ENCODE assay signal across 11 cellular contexts in genomic region chr15:41790169-41790568, GRCh38. TPM values are rescaled to one million over a fixed set of nuclear protein-coding genes. Genes with fewer than 3 reads are reported as not detected.
DNase-seq lines count a peak whose midpoint lies in the region; ATAC-seq and TF ChIP-seq lines count a peak whose summit lies in the region.
"Had no signal": no experiment of that assay in that cellular context is flagged by ENCODE, and none has a peak within 500 bp of the region (broad histone marks: within the 10 kb centered on the region; RNA-seq: fewer than 3 reads in every experiment).

No MANE protein-coding gene starts in this region.

- H3K36me3 ChIP-seq in ACC112 (ENCODE audit: insufficient read depth, low read length), result no peaks in the 10 kb centered on the region
- H3K36me3 ChIP-seq in Karpas-422 (ENCODE audit: insufficient read depth, low read length), result no peaks in the 10 kb centered on the region
- no peaks in the 10 kb centered on the region for H3K36me3 ChIP-seq in osteoblast (ENCODE audit: insufficient read depth, low read length)

- H3K4me2 ChIP-seq in Karpas-422 (ENCODE audit: low read depth, low read length, poor library complexity, severe bottlenecking) (no peak overlapping the region), osteoblast (ENCODE audit: insufficient read depth, low read length) (no peak overlapping the region)

- H4K20me1 ChIP-seq in Karpas-422 (ENCODE audit: insufficient read depth, low read depth, low read length), result no peaks in the 10 kb centered on the region
- H4K20me1 ChIP-seq in osteoblast (ENCODE audit: insufficient read depth, low read length), result peaks cover 7% of the 10 kb centered on the region

- H3K79me2 ChIP-seq in ACC112 (ENCODE audit: control insufficient read depth, insufficient read depth, low read length, unreplicated experiment), result peaks cover 39% of the 10 kb centered on the region
- peaks cover 90% of the 10 kb centered on the region for H3K79me2 ChIP-seq in Karpas-422 (ENCODE audit: low read length)
- H3K79me2 ChIP-seq in osteoblast (ENCODE audit: insufficient read depth, low read length), result peaks cover 68% of the 10 kb centered on the region

- H3K36me3 Mint-ChIP-seq in T-cell, result no peaks in the 10 kb centered on the region
- peaks cover 2% of the 10 kb centered on the region for H3K36me3 Mint-ChIP-seq in activated CD8-positive, alpha-beta memory T cell treated with anti-CD3 and anti-CD28 coated beads, Interleukin-2, amount 10 ng/mL, durations not matched to agents 7 days and 5 days

- H3K9me3 ChIP-seq in Karpas-422 (ENCODE audit: low read length) (no peaks in the 10 kb centered on the region), osteoblast (ENCODE audit: low read depth, low read length) (no peaks in the 10 kb centered on the region)

- H3K4me3 Mint-ChIP-seq in T-cell, result peak overlapping the region in 1 of 3 donors; percentile 51
- H3K4me3 Mint-ChIP-seq in activated CD8-positive, alpha-beta memory T cell treated with anti-CD3 and anti-CD28 coated beads, Interleukin-2, amount 10 ng/mL, durations not matched to agents 7 days and 5 days, result no peak overlapping the region

- TF ChIP-seq CTCF in dorsolateral prefrontal cortex (IDR thresholded peaks at IDR 0.05 in 54 of 56, conservative IDR thresholded peaks at IDR 0.05 in 2 of 56; ENCODE audit: low read depth in 1 of 56, partially characterized antibody in 56 of 56), result no peak
- no peak for TF ChIP-seq CTCF in osteoblast (IDR thresholded peaks at IDR 0.05; ENCODE audit: extremely low read depth, low read depth, low read length)

- no peaks in the 10 kb centered on the region for H3K9me2 ChIP-seq in Karpas-422 (replicated peaks; ENCODE audit: insufficient read depth, low read length)

- H3K4me3 ChIP-seq in ACC112 (ENCODE audit: low read depth, low read length) (no peak overlapping the region), Karpas-422 (ENCODE audit: low read length) (no peak overlapping the region), dorsolateral prefrontal cortex (no peak overlapping the region), osteoblast (ENCODE audit: insufficient read depth, low read length) (no peak overlapping the region)

- H2AFZ ChIP-seq in ACC112 (ENCODE audit: low read length, unreplicated experiment) (no peak overlapping the region), Karpas-422 (ENCODE audit: low read length) (no peak overlapping the region), osteoblast (ENCODE audit: low read length) (no peak overlapping the region)

- H3K4me1 ChIP-seq in ACC112 (ENCODE audit: control insufficient read depth, insufficient read depth, low read length, unreplicated experiment) (peaks cover 42% of the 10 kb centered on the region), Karpas-422 (ENCODE audit: low read length) (peaks cover 45% of the 10 kb centered on the region), osteoblast (ENCODE audit: insufficient read depth, low read length) (peaks cover 15% of the 10 kb centered on the region)

- POLR2A ChIA-PET in T-cell (lab: Charles Lee), result no interaction called here

- no peak overlapping the region for H3K9ac ChIP-seq in Karpas-422 (ENCODE audit: low read length)

- H3K4me1 Mint-ChIP-seq in T-cell, result peaks cover 40 to 50% (median 50%) of the 10 kb centered on the region in 3 donors
- peaks cover 31% of the 10 kb centered on the region for H3K4me1 Mint-ChIP-seq in activated CD8-positive, alpha-beta memory T cell treated with anti-CD3 and anti-CD28 coated beads, Interleukin-2, amount 10 ng/mL, durations not matched to agents 7 days and 5 days

- no peak for ATAC-seq in T-cell (replicated peaks in 1 of 4)
- ATAC-seq in activated CD8-positive, alpha-beta memory T cell treated with anti-CD3 and anti-CD28 coated beads, Interleukin-2, amount 10 ng/mL, durations not matched to agents 7 days and 5 days, result no peak

- intact Hi-C loops in dorsolateral prefrontal cortex (cut with DNase I), result no loop called here
- intact Hi-C loops in head of caudate nucleus (cut with DNase I), result no loop called here

- H3K27ac ChIP-seq in ACC112 (ENCODE audit: low read depth, low read length) (peak overlapping the region; percentile 97), Karpas-422 (ENCODE audit: low read length) (peak overlapping the region; percentile 55; the same call in 1 of the 2 replicates), dorsolateral prefrontal cortex (peak overlapping the region in 47 of 59 donors; percentile 1 to 87 (median 64)), osteoblast (ENCODE audit: low read depth, low read length) (peak overlapping the region; percentile 64)

- CTCF ChIA-PET in T-cell (lab: Charles Lee), result interaction anchor here in 1 of 2 donors (2.2 kb wide), 1 partner anchor 17 kb away, joined by 5 read pairs; no protein-coding TSS in a partner anchor
- CTCF ChIA-PET in activated CD8-positive, alpha-beta memory T cell treated with anti-CD3 and anti-CD28 coated beads, Interleukin-2, amount 10 ng/mL, durations not matched to agents 7 days and 5 days (lab: Charles Lee), result interaction anchor here (0.6 to 9.4 kb wide), 4 partner anchors 11 to 65 kb away, joined by 3 to 98 read pairs (median 4); partner anchors contain the start of gene MAPKBP1

- DNase-seq in Karpas-422 (no peak), dorsolateral prefrontal cortex (no peak), osteoblast (ENCODE audit: insufficient read length, low spot score, missing footprints) (no peak), HT-29 (ENCODE audit: low spot score) (no peak), T-cell (no peak), head of caudate nucleus (no peak)
- DNase-seq in activated CD8-positive, alpha-beta memory T cell treated with anti-CD3 and anti-CD28 coated beads, Interleukin-2, amount 10 ng/mL, durations not matched to agents 7 days and 5 days, result no peak
- DNase-seq: activated gamma-delta T cell; mesendoderm; stimulated activated CD4-positive, alpha-beta T cell treated with anti-CD3 and anti-CD28 coated beads, Interleukin-15, amount 100 ng/mL, for 24 hours had no signal

- H3K27me3 ChIP-seq in ACC112 (ENCODE audit: insufficient read depth, low read length) (no peaks in the 10 kb centered on the region), Karpas-422 (ENCODE audit: low read length) (no peaks in the 10 kb centered on the region), dorsolateral prefrontal cortex (no peaks in the 10 kb centered on the region), osteoblast (ENCODE audit: insufficient read depth, low read length) (no peaks in the 10 kb centered on the region)

- no peak overlapping the region for H3K27ac Mint-ChIP-seq in T-cell
- H3K27ac Mint-ChIP-seq in activated CD8-positive, alpha-beta memory T cell treated with anti-CD3 and anti-CD28 coated beads, Interleukin-2, amount 10 ng/mL, durations not matched to agents 7 days and 5 days, result no peak overlapping the region

- H3K27me3 Mint-ChIP-seq in T-cell, result no peaks in the 10 kb centered on the region
- H3K27me3 Mint-ChIP-seq in activated CD8-positive, alpha-beta memory T cell treated with anti-CD3 and anti-CD28 coated beads, Interleukin-2, amount 10 ng/mL, durations not matched to agents 7 days and 5 days, result no peaks in the 10 kb centered on the region

- no peaks in the 10 kb centered on the region for H3K9me3 Mint-ChIP-seq in T-cell
- H3K9me3 Mint-ChIP-seq in activated CD8-positive, alpha-beta memory T cell treated with anti-CD3 and anti-CD28 coated beads, Interleukin-2, amount 10 ng/mL, durations not matched to agents 7 days and 5 days (ENCODE audit: low read depth), result no peaks in the 10 kb centered on the region

RNA-seq across cellular contexts. Expression of gene MAPKBP1, which starts 15.9 kb away (rescaled TPM):
- total RNA-seq in Karpas-422 (2014; rRNA removed; shearing (Covaris generic); ENCODE audit: low replicate concordance), result 17.8 and 29.8 TPM in 2 replicates
- 100 to 1,000 TPM in 22 of 120 experiments, 10 to 100 TPM in 98; 50.5 to 136 (median 77.6) TPM for total RNA-seq in dorsolateral prefrontal cortex
- total RNA-seq in osteoblast, result 22.8 and 25.6 TPM in 2 replicates
- 13.1 and 15.4 TPM in 2 replicates for total RNA-seq in HT-29 (2014; rRNA removed; shearing (Covaris generic))
- 10 to 100 TPM; 37.0 to 44.8 (median 38.2) TPM for total RNA-seq in T-cell
- total RNA-seq in activated CD8-positive, alpha-beta memory T cell treated with anti-CD3 and anti-CD28 coated beads, Interleukin-2, amount 10 ng/mL, durations not matched to agents 7 days and 5 days, result 10 to 100 TPM; 24.7 to 33.1 TPM

RNA-seq across cellular contexts. Expression of gene JMJD7, which starts 37.7 kb away (rescaled TPM):
- total RNA-seq in Karpas-422 (2014; rRNA removed; shearing (Covaris generic); ENCODE audit: low replicate concordance), result 2.8 and 9.2 TPM in 2 replicates
- total RNA-seq in dorsolateral prefrontal cortex, result 10 to 100 TPM; 13.4 to 55.9 (median 25.6) TPM
- 1.2 and 1.4 TPM in 2 replicates for total RNA-seq in osteoblast
- total RNA-seq in HT-29 (2014; rRNA removed; shearing (Covaris generic)), result 14.1 and 16.2 TPM in 2 replicates
- 10 to 100 TPM; 35.8 to 72.7 (median 45.3) TPM for total RNA-seq in T-cell
- total RNA-seq in activated CD8-positive, alpha-beta memory T cell treated with anti-CD3 and anti-CD28 coated beads, Interleukin-2, amount 10 ng/mL, durations not matched to agents 7 days and 5 days, result 10 to 100 TPM; 12.0 to 21.9 TPM

RNA-seq across cellular contexts. Expression of gene PLA2G4B, which starts 48.5 kb away (rescaled TPM):
- total RNA-seq in Karpas-422 (2014; rRNA removed; shearing (Covaris generic); ENCODE audit: low replicate concordance), result 2.2 and 6.1 TPM in 2 replicates
- total RNA-seq in dorsolateral prefrontal cortex (10 to 100 TPM in 111 of 120 experiments, 1 to 10 TPM in 9; 5.4 to 41.6 (median 19.1) TPM), osteoblast (0.72 and 1.2 TPM in 2 replicates), T-cell (10 to 100 TPM; 32.0 to 55.8 (median 44.9) TPM)
- 3.7 and 4.6 TPM in 2 replicates for total RNA-seq in HT-29 (2014; rRNA removed; shearing (Covaris generic))
- 1 to 10 TPM; 2.8 to 7.7 TPM for total RNA-seq in activated CD8-positive, alpha-beta memory T cell treated with anti-CD3 and anti-CD28 coated beads, Interleukin-2, amount 10 ng/mL, durations not matched to agents 7 days and 5 days
